9 cellular contexts compared by ENCODE assay signal in genomic region chr1:43651188-43651587, GRCh38. TPM values are rescaled to one million over a fixed set of nuclear protein-coding genes. Genes with fewer than 3 reads are reported as not detected.
DNase-seq lines count a peak whose midpoint lies in the region; ATAC-seq and TF ChIP-seq lines count a peak whose summit lies in the region.
"Had no signal": no experiment of that assay in that cellular context is flagged by ENCODE, and none has a peak within 500 bp of the region (broad histone marks: within the 10 kb centered on the region; RNA-seq: fewer than 3 reads in every experiment).

No MANE protein-coding gene starts in this region.

- no peak for ATAC-seq in activated CD8-positive, alpha-beta memory T cell treated with anti-CD3 and anti-CD28 coated beads, Interleukin-2, amount 10 ng/mL, durations not matched to agents 7 days and 5 days
- ATAC-seq in HG03025 (IDR thresholded peaks at IDR 0.05; ENCODE audit: low FRiP score, unreplicated experiment) = no peak
- no peak for ATAC-seq in GM19324 (IDR thresholded peaks at IDR 0.05; ENCODE audit: low FRiP score, unreplicated experiment)

- CTCF ChIA-PET in activated CD8-positive, alpha-beta memory T cell treated with anti-CD3 and anti-CD28 coated beads, Interleukin-2, amount 10 ng/mL, durations not matched to agents 7 days and 5 days (lab: Charles Lee) = interaction anchor here (1.0 to 2.2 kb wide), 4 partner anchors 9 to 283 kb away, joined by 3 to 11 read pairs (median 6); no protein-coding TSS in a partner anchor

- peaks cover 44% of the 10 kb centered on the region for H3K4me1 Mint-ChIP-seq in activated CD8-positive, alpha-beta memory T cell treated with anti-CD3 and anti-CD28 coated beads, Interleukin-2, amount 10 ng/mL, durations not matched to agents 7 days and 5 days
- peaks cover 40% of the 10 kb centered on the region for H3K4me1 Mint-ChIP-seq in activated naive CD8-positive, alpha-beta T cell (ENCODE audit: low read depth)

- no peaks in the 10 kb centered on the region for H3K9me3 ChIP-seq in thyroid gland

- H3K4me1 ChIP-seq in thyroid gland = peaks cover 14 to 16% of the 10 kb centered on the region in 2 donors

- H3K27ac Mint-ChIP-seq in activated CD8-positive, alpha-beta memory T cell treated with anti-CD3 and anti-CD28 coated beads, Interleukin-2, amount 10 ng/mL, durations not matched to agents 7 days and 5 days = peak overlapping the region; percentile 59
- H3K27ac Mint-ChIP-seq in activated naive CD8-positive, alpha-beta T cell = peak overlapping the region; percentile 50

- H3K4me3 Mint-ChIP-seq in activated CD8-positive, alpha-beta memory T cell treated with anti-CD3 and anti-CD28 coated beads, Interleukin-2, amount 10 ng/mL, durations not matched to agents 7 days and 5 days = peak overlapping the region; percentile 92
- peak overlapping the region; percentile 96 for H3K4me3 Mint-ChIP-seq in activated naive CD8-positive, alpha-beta T cell

- no peak for TF ChIP-seq POLR2A in thyroid gland (IDR thresholded peaks at IDR 0.05)

- H3K36me3 ChIP-seq in thyroid gland = peaks cover 13 to 29% of the 10 kb centered on the region in 2 donors

- H3K36me3 Mint-ChIP-seq in activated CD8-positive, alpha-beta memory T cell treated with anti-CD3 and anti-CD28 coated beads, Interleukin-2, amount 10 ng/mL, durations not matched to agents 7 days and 5 days = peaks cover 27% of the 10 kb centered on the region
- no peaks in the 10 kb centered on the region for H3K36me3 Mint-ChIP-seq in activated naive CD8-positive, alpha-beta T cell

- intact Hi-C loops in thyroid gland (cut with DNase I) = no loop called here

- no peaks in the 10 kb centered on the region for H3K27me3 ChIP-seq in thyroid gland

- WGBS in thyroid gland, 2 donors = 27 to 42% methylated on average over 6 of the region's 6 CpGs

- no peak for TF ChIP-seq CTCF in thyroid gland (IDR thresholded peaks at IDR 0.05)

- H3K27ac ChIP-seq in thyroid gland = no peak overlapping the region

- H3K27me3 Mint-ChIP-seq in activated CD8-positive, alpha-beta memory T cell treated with anti-CD3 and anti-CD28 coated beads, Interleukin-2, amount 10 ng/mL, durations not matched to agents 7 days and 5 days = no peaks in the 10 kb centered on the region
- no peaks in the 10 kb centered on the region for H3K27me3 Mint-ChIP-seq in activated naive CD8-positive, alpha-beta T cell

- no peak for DNase-seq in activated CD8-positive, alpha-beta memory T cell treated with anti-CD3 and anti-CD28 coated beads, Interleukin-2, amount 10 ng/mL, durations not matched to agents 7 days and 5 days
- no peak for DNase-seq in activated CD8-positive, alpha-beta memory T cell treated with anti-CD3 and anti-CD28 coated beads, Interleukin-2, amount 50 U/mL, for 48 hours
- DNase-seq in kidney tubule cell (ENCODE audit: low spot score) (peak; percentile 29), thyroid gland (no peak), NCI-H2029 (lab: John Stamatoyannopoulos, UW) (no peak)
- DNase-seq: activated CD4-positive, CD25-positive, alpha-beta regulatory T cell treated with anti-CD3 and anti-CD28 coated beads, Interleukin-2, amount 50 U/mL, for 72 hours had no signal

- H3K9me3 Mint-ChIP-seq in activated CD8-positive, alpha-beta memory T cell treated with anti-CD3 and anti-CD28 coated beads, Interleukin-2, amount 10 ng/mL, durations not matched to agents 7 days and 5 days (ENCODE audit: low read depth) = no peaks in the 10 kb centered on the region
- H3K9me3 Mint-ChIP-seq in activated naive CD8-positive, alpha-beta T cell (ENCODE audit: low read depth) = no peaks in the 10 kb centered on the region

- peak overlapping the region in 2 of 3 donors; percentile 66 to 73 for H3K4me3 ChIP-seq in thyroid gland (replicated peaks in 1 of 3)

RNA-seq across cellular contexts. Expression of gene KDM4A, which starts 1.2 kb away (rescaled TPM):
- 10 to 100 TPM; 39.8 to 40.1 TPM for total RNA-seq in activated CD8-positive, alpha-beta memory T cell treated with anti-CD3 and anti-CD28 coated beads, Interleukin-2, amount 10 ng/mL, durations not matched to agents 7 days and 5 days
- total RNA-seq in thyroid gland = 10 to 100 TPM; 28.2 to 50.8 (median 38.0) TPM

RNA-seq across cellular contexts. Expression of gene ST3GAL3, which starts 56.1 kb away (rescaled TPM):
- 10 to 100 TPM; 18.1 to 26.7 TPM for total RNA-seq in activated CD8-positive, alpha-beta memory T cell treated with anti-CD3 and anti-CD28 coated beads, Interleukin-2, amount 10 ng/mL, durations not matched to agents 7 days and 5 days
- total RNA-seq in thyroid gland = 10 to 100 TPM; 12.1 to 17.7 (median 14.3) TPM
